26 cellular contexts compared by ENCODE assay signal in genomic region chr2:64489081-64489761, GRCh38. TPM values are rescaled to one million over a fixed set of nuclear protein-coding genes. Genes with fewer than 3 reads are reported as not detected.
A peak's percentile ranks its signal among the peaks of the same experiment; 100 is the strongest.
DNase-seq lines count a peak whose midpoint lies in the region; ATAC-seq and TF ChIP-seq lines count a peak whose summit lies in the region.
"Had no signal": no experiment of that assay in that cellular context is flagged by ENCODE, and none has a peak within 500 bp of the region (broad histone marks: within the 10 kb centered on the region; RNA-seq: fewer than 3 reads in every experiment).

No MANE protein-coding gene starts in this region.

- H3K9me3 Mint-ChIP-seq in activated naive CD4-positive, alpha-beta T cell treated with anti-CD3 and anti-CD28 coated beads, Interleukin-2, amount 50 U/mL, for 24 hours, result no peaks in the 10 kb centered on the region
- H3K9me3 Mint-ChIP-seq: CD4-positive, CD25-positive, alpha-beta regulatory T cell; GM23338 had no signal

- no peaks in the 10 kb centered on the region for H3K36me3 ChIP-seq in vagina
- H3K36me3 ChIP-seq: Peyer's patch, SJCRH30 had no signal

- H3K4me3 ChIP-seq in vagina, result no peak overlapping the region
- H3K4me3 ChIP-seq: GM12878, GM23338, Peyer's patch, SJCRH30 had no signal

- no peaks in the 10 kb centered on the region for H3K36me3 Mint-ChIP-seq in activated naive CD4-positive, alpha-beta T cell treated with anti-CD3 and anti-CD28 coated beads, Interleukin-2, amount 50 U/mL, for 24 hours
- H3K36me3 Mint-ChIP-seq: CD4-positive, CD25-positive, alpha-beta regulatory T cell had no signal

- intact Hi-C loops in vagina (cut with DNase I), result loop anchor here (2.0 kb wide), 1 partner anchor 156 kb away; no protein-coding TSS in a partner anchor

- H3K27me3 Mint-ChIP-seq in activated naive CD4-positive, alpha-beta T cell treated with anti-CD3 and anti-CD28 coated beads, Interleukin-2, amount 50 U/mL, for 24 hours, result peaks cover 1% of the 10 kb centered on the region

- no peak for TF ChIP-seq POLR2A in vagina (IDR thresholded peaks at IDR 0.05)

- H3K9me3 ChIP-seq in vagina, result no peaks in the 10 kb centered on the region
- H3K9me3 ChIP-seq: Caco-2, Peyer's patch, SJCRH30 had no signal

- ATAC-seq in SK-N-SH treated with all-trans-retinoic acid at 6 μM for 48 hours (no peak), GM19467 (IDR thresholded peaks at IDR 0.05; ENCODE audit: unreplicated experiment) (no peak)

- H3K27me3 ChIP-seq in vagina, result no peaks in the 10 kb centered on the region
- H3K27me3 ChIP-seq: Peyer's patch had no signal

- peaks cover 13% of the 10 kb centered on the region for H3K4me1 ChIP-seq in vagina
- H3K4me1 ChIP-seq: Caco-2, SJCRH30 had no signal

- no peak for TF ChIP-seq CTCF in vagina (IDR thresholded peaks at IDR 0.05)

- H3K27ac ChIP-seq in vagina, result no peak overlapping the region
- H3K27ac ChIP-seq: HL-60, KMS-11, Peyer's patch, SJCRH30 had no signal

- DNase-seq in activated naive CD4-positive, alpha-beta T cell treated with Interleukin-2 at 50 U/mL for 16 hours, result no peak
- DNase-seq in dermis blood vessel endothelial cell (peak; percentile 38), vagina (ENCODE audit: extremely low spot score in 2 of 2) (peak; percentile 58 to 64), NCI-H345 (lab: John Stamatoyannopoulos, UW) (no peak), HuH-7 (ENCODE audit: low spot score) (no peak)
- DNase-seq: Caco-2; CD4-positive, CD25-positive, alpha-beta regulatory T cell; DMS 273 treated with DMSO at 0.1 percent for 48 hours; DMS79 treated with DMSO at 0.1 percent for 48 hours; HCEC 1CT; NCI-H1105; NCI-H146; NCI-H2029; NCI-H2227 treated with DMSO at 0.1 percent for 48 hours; NCI-H510A treated with DMSO at 0.1 percent for 48 hours; NCI-H774; Peyer's patch; SJCRH30 had no signal

- no peak overlapping the region for H3K4me3 Mint-ChIP-seq in activated naive CD4-positive, alpha-beta T cell treated with anti-CD3 and anti-CD28 coated beads, Interleukin-2, amount 50 U/mL, for 24 hours
- H3K4me3 Mint-ChIP-seq: B cell; CD4-positive, CD25-positive, alpha-beta regulatory T cell; GM23338 had no signal

- peaks cover 9% of the 10 kb centered on the region for H3K4me1 Mint-ChIP-seq in activated naive CD4-positive, alpha-beta T cell treated with anti-CD3 and anti-CD28 coated beads, Interleukin-2, amount 50 U/mL, for 24 hours

- peak overlapping the region; percentile 11 for H3K27ac Mint-ChIP-seq in activated naive CD4-positive, alpha-beta T cell treated with anti-CD3 and anti-CD28 coated beads, Interleukin-2, amount 50 U/mL, for 24 hours
- H3K27ac Mint-ChIP-seq: B cell had no signal

TF ChIP-seq in SK-N-SH treated with all-trans-retinoic acid at 6 μM for 48 hours, 23 proteins besides CTCF, POLR2A, EP300 and RAD21:
- TF ChIP-seq TOX (CRISPR knock-in tag; IDR thresholded peaks at IDR 0.05; ENCODE audit: borderline replicate concordance), result no peak
- TF ChIP-seq TSHZ2 (CRISPR knock-in tag; IDR thresholded peaks at IDR 0.05), result peak; percentile 44; the same call in 1 of the 2 replicates
- TF ChIP-seq CREB5 (CRISPR knock-in tag; IDR thresholded peaks at IDR 0.05; ENCODE audit: low read depth), result no peak
- no peak for TF ChIP-seq GLIS3 (CRISPR knock-in tag; IDR thresholded peaks at IDR 0.05)
- TF ChIP-seq TCF4 (CRISPR knock-in tag; IDR thresholded peaks at IDR 0.05; ENCODE audit: borderline replicate concordance), result peak; percentile 74
- no peak for TF ChIP-seq CSRNP3 (CRISPR knock-in tag; IDR thresholded peaks at IDR 0.05)

RNA-seq across cellular contexts. Expression of gene AFTPH, which starts 34.9 kb away (rescaled TPM):
- total RNA-seq in dermis blood vessel endothelial cell (37.9 and 48.0 TPM in 2 replicates), vagina (33.4 TPM)

RNA-seq across cellular contexts. Expression of gene LGALSL, which starts 35.3 kb away (rescaled TPM):
- 3.7 and 9.4 TPM in 2 replicates for total RNA-seq in dermis blood vessel endothelial cell
- 13.0 TPM for total RNA-seq in vagina

Comparison
In these comparisons a context has a peak if more than half of its experiments do, and no peak if none do; other contexts are left out.
1. DNase-seq: peak in dermis blood vessel endothelial cell (single experiment) and vagina (2 of 2); none in activated naive CD4-positive, alpha-beta T cell treated with Interleukin-2 at 50 U/mL for 16 hours (single experiment), NCI-H345 (single experiment) and HuH-7 (single experiment).